ENCODE assay signal across 8 cellular contexts in genomic region chr7:72266-73183, GRCh38.
DNase-seq lines count a peak whose midpoint lies in the region; ATAC-seq, FAIRE-seq and TF ChIP-seq lines count a peak whose summit lies in the region.
"Not testable (repeated sequence)": the region's sequence is repeated elsewhere in the genome, so short reads cannot be mapped to it uniquely, and the experiment has no call there.

No MANE protein-coding gene starts in this region.

- intact Hi-C loops in Right ventricle myocardium superior (cut with DNase I); right cardiac atrium (cut with DNase I); testis (cut with DNase I; ENCODE audit: low total_unique reads): not testable (repeated sequence)

- TF ChIP-seq CTCF in omental fat pad (IDR thresholded peaks at IDR 0.05); testis (IDR thresholded peaks at IDR 0.05): not testable (repeated sequence)

- not testable (repeated sequence) for TF ChIP-seq POLR2A in testis (IDR thresholded peaks at IDR 0.05)

- H3K9me3 ChIP-seq in right cardiac atrium (ENCODE audit: control insufficient read depth, low read length); testis: not testable (repeated sequence)

- H3K36me3 ChIP-seq in testis (ENCODE audit: low read depth, missing control alignments): not testable (repeated sequence)

- WGBS in right cardiac atrium: 63% methylated on average over 18 of the region's 19 CpGs
- 62 to 68% methylated on average over 11 to 17 of the region's 19 CpGs for WGBS in testis, 2 donors

- FAIRE-seq in endometrium (lab: Jason Lieb, UNC): peak; percentile 59

- ATAC-seq in Right ventricle myocardium superior (ENCODE audit: poor library complexity) (peak; percentile 19), right cardiac atrium (peak; percentile 48 to 54)
- ATAC-seq in omental fat pad (ENCODE audit: low FRiP score): not testable (repeated sequence)

- not testable (repeated sequence) for H3K4me3 ChIP-seq in right cardiac atrium (ENCODE audit: low read length); testis

- H3K27me3 ChIP-seq in right cardiac atrium (ENCODE audit: control insufficient read depth, insufficient read depth); testis: not testable (repeated sequence)

- not testable (repeated sequence) for H3K27ac ChIP-seq in right cardiac atrium (ENCODE audit: low read length); testis

- DNase-seq in Daoy (ENCODE audit: low read depth) (peak; percentile 70), RPMI7951 (ENCODE audit: low read depth) (peak; percentile 55), Right ventricle myocardium superior (peak; percentile 33), right cardiac atrium (peak in 2 of 3 donors; percentile 42 to 79), omental fat pad (ENCODE audit: low spot score) (peak; percentile 12), testis (peak; percentile 60)
- DNase-seq in activated effector memory CD4-positive, alpha-beta T cell treated with anti-CD3 and anti-CD28 coated beads, Interleukin-2, amount 50 U/mL, for 16 hours: peak; percentile 34

- H3K4me1 ChIP-seq in right cardiac atrium (ENCODE audit: control insufficient read depth, insufficient read depth, low read length); testis: not testable (repeated sequence)

Comparison
In these comparisons a context has a peak if more than half of its experiments do, and no peak if none do; other contexts are left out.
1. DNase-seq: peak in every context shown above with its lines; median percentile 70 in Daoy; 60 in right cardiac atrium; 60 in testis; 55 in RPMI7951; 34 in activated effector memory CD4-positive, alpha-beta T cell treated with anti-CD3 and anti-CD28 coated beads, Interleukin-2, amount 50 U/mL, for 16 hours; 33 in Right ventricle myocardium superior; 12 in omental fat pad.